ENCODE assay signal across 6 cellular contexts in the genomic region with DNA sequence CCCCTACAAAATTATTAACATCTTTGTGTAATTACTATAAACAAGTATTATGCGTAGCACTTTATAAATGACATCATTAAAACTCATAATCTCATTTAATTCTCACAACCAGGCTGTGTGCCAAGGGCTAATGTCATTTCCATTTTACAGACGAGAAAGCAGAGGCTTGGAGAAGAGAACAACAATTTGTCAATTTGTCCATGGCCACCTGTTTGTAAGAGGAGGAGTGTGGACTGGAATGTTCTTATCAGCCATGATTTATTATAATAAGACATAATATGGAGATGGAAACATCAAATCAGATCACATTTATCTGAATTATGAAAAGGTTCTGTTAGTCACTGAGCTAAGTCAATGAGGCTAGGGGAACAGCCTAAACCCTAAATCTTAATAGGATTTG.
"Had no signal": no experiment of that assay in that cellular context is flagged by ENCODE, and none has a peak within 500 bp of the region (broad histone marks: within the 10 kb centered on the region; RNA-seq: fewer than 3 reads in every experiment).

No MANE protein-coding gene starts in this region.

- H3K9ac ChIP-seq: GM23248 had no signal

- H3K27ac ChIP-seq: GM23248 had no signal

- DNase-seq: GM23248, GOT3, H7 had no signal

- H3K9me3 ChIP-seq: HAP-1 had no signal

- ATAC-seq: HCT116 had no signal

- FAIRE-seq: HTR-8/SVneo had no signal

- H2AFZ ChIP-seq: GM23248 had no signal

- H3K4me3 ChIP-seq: GM23248, HAP-1 had no signal
